Comparison of ENCODE assay signal across 24 cellular contexts in genomic region chr9:651372-651771, GRCh38.
"Had no signal": no experiment of that assay in that cellular context is flagged by ENCODE, and none has a peak within 500 bp of the region (broad histone marks: within the 10 kb centered on the region; RNA-seq: fewer than 3 reads in every experiment).

No MANE protein-coding gene starts in this region.

- H3K36me3 ChIP-seq: right lobe of liver, upper lobe of right lung had no signal

- H3K9me2 ChIP-seq: SK-N-SH had no signal

- H3K4me3 ChIP-seq: right lobe of liver, testis, upper lobe of right lung had no signal

- H3K27me3 ChIP-seq: right lobe of liver, testis, upper lobe of right lung had no signal

- H3K4me2 ChIP-seq: SK-N-SH had no signal

- ATAC-seq: activated CD8-positive, alpha-beta memory T cell treated with anti-CD3 and anti-CD28 coated beads, Interleukin-2, amount 10 ng/mL, durations not matched to agents 7 days and 5 days; activated CD8-positive, alpha-beta T cell treated with anti-CD3 and anti-CD28 coated beads for 36 hours; left ventricle myocardium superior; right lobe of liver; upper lobe of right lung had no signal

- DNase-seq: activated CD4-positive, alpha-beta T cell treated with anti-CD3 and anti-CD28 coated beads, Interleukin-2, amount 10 ng/mL, durations not matched to agents 7 days and 5 days; activated CD4-positive, CD25-positive, alpha-beta regulatory T cell treated with anti-CD3 and anti-CD28 coated beads, Interleukin-2, amount 50 U/mL, for 72 hours; activated CD8-positive, alpha-beta memory T cell treated with anti-CD3 and anti-CD28 coated beads, Interleukin-2, amount 10 ng/mL, durations not matched to agents 7 days and 5 days; activated CD8-positive, alpha-beta T cell treated with anti-CD3 and anti-CD28 coated beads for 36 hours; activated naive CD8-positive, alpha-beta T cell treated with anti-CD3 and anti-CD28 coated beads for 36 hours; activated T-cell treated with anti-CD3 and anti-CD28 coated beads for 4 hours; cortex of kidney; foreskin fibroblast; left ventricle myocardium superior; mammary epithelial cell; midbrain; nephron progenitor cell; right lobe of liver; SK-N-SH; small intestine; stimulated activated CD4-positive, alpha-beta T cell treated with anti-CD3 and anti-CD28 coated beads, Interleukin-4, amount 100 ng/mL, for 1 hour; stimulated activated naive CD4-positive, alpha-beta T cell; T-helper 1 cell; testis; upper lobe of right lung; WERI-Rb-1 had no signal

- H3K27ac ChIP-seq: parathyroid adenoma, right lobe of liver, testis, upper lobe of right lung, WERI-Rb-1 had no signal

- H3K9me3 ChIP-seq: right lobe of liver, SK-N-SH, testis, upper lobe of right lung had no signal

- H2AFZ ChIP-seq: parathyroid adenoma had no signal

- H3K79me2 ChIP-seq: parathyroid adenoma had no signal

- H3K9ac ChIP-seq: parathyroid adenoma, SK-N-SH had no signal

- FAIRE-seq: bronchial epithelial cell, small intestine, TTC549 had no signal

- H3K4me1 ChIP-seq: parathyroid adenoma, right lobe of liver had no signal
